23 cellular contexts compared by ENCODE assay signal in the genomic region with DNA sequence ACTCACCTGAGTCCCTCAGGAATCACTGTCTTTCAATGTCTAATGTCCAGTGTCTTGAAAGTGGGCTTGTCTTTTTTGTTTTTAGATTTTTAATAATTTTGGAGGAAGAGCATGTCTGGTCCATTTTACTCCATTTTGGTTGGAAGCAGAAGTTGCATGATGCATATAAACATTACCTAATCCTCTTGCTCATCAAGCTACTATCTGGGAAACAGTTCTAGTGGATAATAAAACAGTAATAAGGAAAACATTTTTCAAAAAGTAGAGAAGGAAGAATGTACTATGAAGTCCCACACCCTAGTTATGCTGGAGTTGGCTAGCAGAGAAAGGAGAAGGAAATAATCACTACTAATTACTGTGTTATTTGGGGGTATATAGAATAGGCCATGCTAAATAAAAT.
"Had no signal": no experiment of that assay in that cellular context is flagged by ENCODE, and none has a peak within 500 bp of the region (broad histone marks: within the 10 kb centered on the region; RNA-seq: fewer than 3 reads in every experiment).

No MANE protein-coding gene starts in this region.

- DNase-seq: activated CD4-positive, alpha-beta memory T cell treated with anti-CD3 and anti-CD28 coated beads, Interleukin-2, amount 10 ng/mL, durations not matched to agents 7 days and 5 days; activated CD4-positive, alpha-beta T cell treated with anti-CD3 and anti-CD28 coated beads, Interleukin-2, amount 10 ng/mL, durations not matched to agents 24 days and 14 days; activated gamma-delta T cell; activated naive CD4-positive, alpha-beta T cell treated with anti-CD3 and anti-CD28 coated beads, Interleukin-2, amount 50 U/mL, for 16 hours; activated naive CD8-positive, alpha-beta T cell treated with anti-CD3 and anti-CD28 coated beads, Interleukin-2, amount 50 U/mL, for 24 hours; aorta; colonic mucosa; dorsolateral prefrontal cortex; effector memory CD8-positive, alpha-beta T cell; kidney glomerular epithelial cell; left lung; naive thymus-derived CD8-positive, alpha-beta T cell; stimulated activated CD4-positive, alpha-beta T cell treated with anti-CD3 and anti-CD28 coated beads, Interleukin-4, amount 100 ng/mL, for 24 hours; stimulated activated naive CD4-positive, alpha-beta T cell treated with Interleukin-2 at 50 U/mL for 16 hours; substantia nigra; T-cell; thyroid gland; upper lobe of right lung had no signal

- H3K36me3 ChIP-seq: colonic mucosa, left lung, thyroid gland, upper lobe of right lung had no signal

- H3K4me3 ChIP-seq: colonic mucosa, dorsolateral prefrontal cortex, hepatocyte, left lung, thyroid gland, upper lobe of right lung had no signal

- H3K9me3 ChIP-seq: colonic mucosa, left lung, thyroid gland, upper lobe of right lung had no signal

- H3K4me1 ChIP-seq: colonic mucosa, foreskin keratinocyte, left lung, thyroid gland, upper lobe of right lung had no signal

- H3K27me3 ChIP-seq: colonic mucosa, hepatocyte, left lung, thyroid gland, upper lobe of right lung had no signal

- FAIRE-seq: endothelial cell of umbilical vein had no signal

- H3K27ac ChIP-seq: colonic mucosa, dorsolateral prefrontal cortex, foreskin keratinocyte, hepatocyte, left lung, thyroid gland, upper lobe of right lung, VCaP had no signal

- ATAC-seq: activated CD4-positive, CD25-positive, alpha-beta regulatory T cell treated with anti-CD3 and anti-CD28 coated beads, Interleukin-2, amount 50 U/mL, for 24 hours; activated naive CD8-positive, alpha-beta T cell treated with anti-CD3 and anti-CD28 coated beads, Interleukin-2, amount 50 U/mL, for 24 hours; effector memory CD8-positive, alpha-beta T cell; foreskin keratinocyte; left lung; naive thymus-derived CD8-positive, alpha-beta T cell; T-cell; upper lobe of right lung had no signal
